ENCODE assay signal across 7 cellular contexts in genomic region chr7:29685651-29686271, GRCh38.
DNase-seq lines count a peak whose midpoint lies in the region; TF ChIP-seq lines count a peak whose summit lies in the region.
"Not testable (repeated sequence)": the region's sequence is repeated elsewhere in the genome, so short reads cannot be mapped to it uniquely, and the experiment has no call there.

No MANE protein-coding gene starts in this region.

- peak overlapping the region; percentile 74 for H3K4me3 Mint-ChIP-seq in activated naive CD8-positive, alpha-beta T cell

- WGBS in liver: 4% methylated on average over 19 of the region's 21 CpGs

- POLR2A ChIA-PET in RWPE1 (lab: Yijun Ruan, JAX; ENCODE audit: low non-redundant PET): not testable (repeated sequence)

- H3K4me1 ChIP-seq in KMS-11 (ENCODE audit: low read depth, poor library complexity, severe bottlenecking): peaks cover 49% of the 10 kb centered on the region
- H3K4me1 ChIP-seq in liver (ENCODE audit: control insufficient read depth in 4 of 4, insufficient read depth in 4 of 4, low read length in 3 of 4); rectal smooth muscle tissue (ENCODE audit: control insufficient read depth, insufficient read depth, low read length): not testable (repeated sequence)

- peak overlapping the region; percentile 30; the same call in 1 of the 2 replicates for H2AFZ ChIP-seq in KMS-11 (ENCODE audit: low read depth)

- not testable (repeated sequence) for H3K36me3 ChIP-seq in KMS-11 (ENCODE audit: insufficient read depth); liver (ENCODE audit: control insufficient read depth in 4 of 4, insufficient read depth in 3 of 4, low read depth in 1 of 4, low read length in 3 of 4); rectal smooth muscle tissue (ENCODE audit: control insufficient read depth, insufficient read depth, low read length)

- not testable (repeated sequence) for H3K9me3 Mint-ChIP-seq in activated naive CD8-positive, alpha-beta T cell (ENCODE audit: low read depth)

- H3K4me3 ChIP-seq in KMS-11 (IDR thresholded peaks at IDR 0.05; ENCODE audit: insufficient read depth, low read depth, low read length): not testable (repeated sequence)
- H3K4me3 ChIP-seq in epithelial cell of proximal tubule (ENCODE audit: low read depth, low read length) (peak overlapping the region; percentile 66), liver (ENCODE audit: low read depth in 1 of 3, low read length in 3 of 3) (peak overlapping the region in 2 of 3 donors; percentile 79 to 88), rectal smooth muscle tissue (ENCODE audit: low read length) (peak overlapping the region; percentile 76)

- H3K9ac ChIP-seq in KMS-11 (peak overlapping the region; percentile 95), liver (ENCODE audit: low read depth in 1 of 2, low read length in 2 of 2) (peak overlapping the region in 1 of 2 donors; percentile 39)
- not testable (repeated sequence) for H3K9ac ChIP-seq in rectal smooth muscle tissue (ENCODE audit: low read length)

- not testable (repeated sequence) for TF ChIP-seq CTCF in KMS-11 (conservative IDR thresholded peaks at IDR 0.05; ENCODE audit: low read depth, low read length); RWPE1 (conservative IDR thresholded peaks at IDR 0.05; ENCODE audit: low read depth); epithelial cell of proximal tubule (conservative IDR thresholded peaks at IDR 0.05; ENCODE audit: low read depth, low read length); liver (IDR thresholded peaks at IDR 0.05; ENCODE audit: low read depth, low read length, missing input control)

- H3K79me2 ChIP-seq in KMS-11 (ENCODE audit: insufficient read depth, low read depth): peaks cover 62% of the 10 kb centered on the region

- H3K9me3 ChIP-seq in liver (ENCODE audit: control insufficient read depth in 4 of 4, low read length in 3 of 4): not testable (repeated sequence)

- not testable (repeated sequence) for H3K27me3 ChIP-seq in KMS-11 (ENCODE audit: insufficient read depth, low read depth); liver (ENCODE audit: control insufficient read depth in 4 of 4, insufficient read depth in 4 of 4, low read length in 3 of 4); rectal smooth muscle tissue (ENCODE audit: control insufficient read depth, insufficient read depth, low read length)

- not testable (repeated sequence) for TF ChIP-seq RAD21 in liver (IDR thresholded peaks at IDR 0.05)

- CTCF ChIA-PET in RWPE1 (lab: Yijun Ruan, JAX): interaction anchor here (0.6 kb wide), 1 partner anchor 51 kb away, joined by 3 read pairs; no protein-coding TSS in a partner anchor

- H3K4me1 Mint-ChIP-seq in activated naive CD8-positive, alpha-beta T cell (ENCODE audit: low read depth): not testable (repeated sequence)

- peak; percentile 24 for DNase-seq in G401 (ENCODE audit: low spot score)
- DNase-seq in RWPE1 (ENCODE audit: low spot score); epithelial cell of proximal tubule (ENCODE audit: low read depth): not testable (repeated sequence)

- in situ Hi-C loops in G401 (cut with HindIII; ENCODE audit: low sequenced_read_pairs): not testable (repeated sequence)

- H3K36me3 Mint-ChIP-seq in activated naive CD8-positive, alpha-beta T cell: not testable (repeated sequence)

- H3K27ac ChIP-seq in KMS-11 (peak overlapping the region; percentile 97), RWPE1 (peak overlapping the region; percentile 89), liver (ENCODE audit: low read depth in 1 of 2, low read length in 2 of 2) (peak overlapping the region; percentile 75 to 88), rectal smooth muscle tissue (ENCODE audit: low read depth, low read length) (peak overlapping the region; percentile 83)

- peak overlapping the region; percentile 52 for H3K4me2 ChIP-seq in KMS-11

- H4K20me1 ChIP-seq in KMS-11 (ENCODE audit: insufficient read depth): not testable (repeated sequence)

- not testable (repeated sequence) for H3K27ac Mint-ChIP-seq in activated naive CD8-positive, alpha-beta T cell

- not testable (repeated sequence) for H3K27me3 Mint-ChIP-seq in activated naive CD8-positive, alpha-beta T cell
